ENCODE assay signal across 14 cellular contexts in the genomic region with DNA sequence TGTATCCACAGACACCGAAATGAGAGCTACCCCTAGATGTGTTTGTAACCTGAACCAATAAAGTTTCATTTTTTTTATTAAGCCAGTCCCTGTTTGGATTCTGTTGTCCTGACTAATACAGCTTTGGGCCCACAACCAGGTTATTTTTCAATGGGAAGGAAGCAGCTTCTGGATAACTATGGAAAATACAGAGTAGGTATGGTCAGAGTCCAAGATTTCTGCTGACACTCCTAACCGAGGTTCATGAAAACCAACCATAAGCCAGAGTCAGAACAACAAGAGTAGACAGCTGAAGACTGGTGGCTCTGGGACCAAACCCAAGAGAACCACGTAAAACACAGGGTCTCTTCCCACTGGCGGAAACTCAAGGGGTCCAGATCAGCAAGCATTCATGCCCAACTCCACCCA. TPM values are rescaled to one million over a fixed set of nuclear protein-coding genes. Genes with fewer than 3 reads are reported as not detected.
DNase-seq lines count a peak whose midpoint lies in the region; TF ChIP-seq lines count a peak whose summit lies in the region.
"Had no signal": no experiment of that assay in that cellular context is flagged by ENCODE, and none has a peak within 500 bp of the region (broad histone marks: within the 10 kb centered on the region; RNA-seq: fewer than 3 reads in every experiment).

No MANE protein-coding gene starts in this region.

- BruUV-seq in OCI-LY7 (replicated peaks; lab: Mats Ljungman, UMichigan): no TSS peak

- no peak overlapping the region for H3K14ac ChIP-seq in mesenchymal stem cell (ENCODE audit: low read length in 2 of 2)
- no peak overlapping the region for H3K14ac ChIP-seq in trophoblast cell (ENCODE audit: low read length)

- no peak overlapping the region for H3K4me3 Mint-ChIP-seq in activated T-cell treated with anti-CD3 and anti-CD28 coated beads, Interleukin-2, amount 50 U/mL, for 24 hours
- H3K4me3 Mint-ChIP-seq: GM23338, WTC11 had no signal

- H2AK5ac ChIP-seq in mesenchymal stem cell (ENCODE audit: low read length, severe bottlenecking): no peak overlapping the region
- H2AK5ac ChIP-seq in trophoblast cell (ENCODE audit: low read length): no peak overlapping the region

- H4K8ac ChIP-seq in mesenchymal stem cell (ENCODE audit: low read length) (no peak overlapping the region), trophoblast cell (ENCODE audit: low read depth, low read length) (no peak overlapping the region)

- H2BK15ac ChIP-seq in mesenchymal stem cell (ENCODE audit: low read depth, poor library complexity, severe bottlenecking): no peak overlapping the region

- H3K4me1 ChIP-seq in mesenchymal stem cell (ENCODE audit: control insufficient read depth, insufficient read depth, low read depth, low read length) (peaks cover 3% of the 10 kb centered on the region), tibial artery (peaks cover 0 to 100% (median 94%) of the 10 kb centered on the region in 4 donors), OCI-LY7 (ENCODE audit: insufficient read depth, low read length, poor library complexity, severe bottlenecking) (peaks cover 4% of the 10 kb centered on the region), trophoblast cell (ENCODE audit: control insufficient read depth in 1 of 2, insufficient read depth in 2 of 2, low read length in 2 of 2) (peaks cover 4 to 8% of the 10 kb centered on the region in 2 experiments)

- no peak overlapping the region for H2BK12ac ChIP-seq in mesenchymal stem cell (ENCODE audit: low read length in 2 of 2)
- H2BK12ac ChIP-seq in trophoblast cell (ENCODE audit: low read length): no peak overlapping the region

- peaks cover 11% of the 10 kb centered on the region for H3K79me1 ChIP-seq in mesenchymal stem cell (replicated peaks; ENCODE audit: low read length, poor library complexity, severe bottlenecking)
- H3K79me1 ChIP-seq in trophoblast cell (ENCODE audit: low read length): no peaks in the 10 kb centered on the region

- CTCF ChIA-PET in OCI-LY7 (lab: Charles Lee; ENCODE audit: unreplicated experiment): no interaction called here

- TF ChIP-seq CTCF in coronary artery (IDR thresholded peaks at IDR 0.05) (no peak), tibial artery (IDR thresholded peaks at IDR 0.05) (no peak), OCI-LY7 (conservative IDR thresholded peaks at IDR 0.05; ENCODE audit: low read length) (no peak)

- no peak for DNase-seq in activated T-cell treated with anti-CD3 and anti-CD28 coated beads, Interleukin-2, amount 50 U/mL, for 24 hours
- no peak for DNase-seq in activated T-cell treated with anti-CD3 and anti-CD28 coated beads for 4 hours
- no peak for DNase-seq in coronary artery (ENCODE audit: low spot score)
- peak; percentile 37 for DNase-seq in mesenchymal stem cell
- no peak for DNase-seq in tibial artery
- DNase-seq in OCI-LY7 (ENCODE audit: low spot score): no peak
- no peak for DNase-seq in NAMALWA (ENCODE audit: low spot score)
- no peak for DNase-seq in trophoblast cell
- DNase-seq: ACHN, mammary epithelial cell, NCI-H226, SJCRH30 had no signal

- no peak overlapping the region for H3K18ac ChIP-seq in mesenchymal stem cell (ENCODE audit: low read depth in 1 of 2, low read length in 2 of 2)
- no peak overlapping the region for H3K18ac ChIP-seq in trophoblast cell (ENCODE audit: low read length)

- H4K91ac ChIP-seq in mesenchymal stem cell (ENCODE audit: low read length): no peak overlapping the region
- no peak overlapping the region for H4K91ac ChIP-seq in trophoblast cell (ENCODE audit: low read depth, low read length)

- H3K27me3 ChIP-seq in mesenchymal stem cell (ENCODE audit: control insufficient read depth in 1 of 2, insufficient read depth in 1 of 2, low read length in 2 of 2) (no peaks in the 10 kb centered on the region), tibial artery (no peaks in the 10 kb centered on the region), trophoblast cell (ENCODE audit: insufficient read depth, low read length) (no peaks in the 10 kb centered on the region)
- H3K27me3 ChIP-seq: SJCRH30 had no signal

- H3K27ac Mint-ChIP-seq in activated T-cell treated with anti-CD3 and anti-CD28 coated beads, Interleukin-2, amount 50 U/mL, for 24 hours: peak overlapping the region; percentile 85
- H3K27ac Mint-ChIP-seq: GM23338, WTC11 had no signal

- H3K9me2 ChIP-seq in OCI-LY7 (ENCODE audit: insufficient read depth, low read length): no peaks in the 10 kb centered on the region

- POLR2A ChIA-PET in OCI-LY7 (lab: Charles Lee): no interaction called here

- H3K4me2 ChIP-seq in mesenchymal stem cell (ENCODE audit: low read length, poor library complexity, severe bottlenecking): no peak overlapping the region
- H3K4me2 ChIP-seq in OCI-LY7 (ENCODE audit: low read length): no peak overlapping the region
- H3K4me2 ChIP-seq in trophoblast cell (ENCODE audit: low read length): no peak overlapping the region
- H3K4me2 ChIP-seq: GM23338 had no signal

- H2BK5ac ChIP-seq in mesenchymal stem cell (ENCODE audit: low read depth, low read length, poor library complexity, severe bottlenecking) (no peak overlapping the region), trophoblast cell (ENCODE audit: low read depth, low read length, poor library complexity) (no peak overlapping the region)

- H3K79me2 ChIP-seq in OCI-LY7 (ENCODE audit: insufficient read depth, low read depth, low read length): no peaks in the 10 kb centered on the region
- no peaks in the 10 kb centered on the region for H3K79me2 ChIP-seq in trophoblast cell (ENCODE audit: control insufficient read depth, insufficient read depth, low read length, poor library complexity)

- 91% methylated on average over 4 of the region's 4 CpGs for WGBS in mesenchymal stem cell
- WGBS in trophoblast cell (ENCODE audit: extremely low coverage, insufficient coverage, insufficient read length): no CpG with 5 or more reads among the region's 4 CpGs

- peaks cover 90% of the 10 kb centered on the region for H3K4me1 Mint-ChIP-seq in activated T-cell treated with anti-CD3 and anti-CD28 coated beads, Interleukin-2, amount 50 U/mL, for 24 hours (ENCODE audit: low read depth)

- H3K9me3 ChIP-seq in mesenchymal stem cell (ENCODE audit: control insufficient read depth, low read length) (no peaks in the 10 kb centered on the region), tibial artery (no peaks in the 10 kb centered on the region), OCI-LY7 (ENCODE audit: low read length) (no peaks in the 10 kb centered on the region), trophoblast cell (ENCODE audit: insufficient read depth, low read depth, low read length) (peaks cover 3% of the 10 kb centered on the region)
- H3K9me3 ChIP-seq: SJCRH30 had no signal

- H3K36me3 Mint-ChIP-seq in activated T-cell treated with anti-CD3 and anti-CD28 coated beads, Interleukin-2, amount 50 U/mL, for 24 hours (ENCODE audit: low read depth): peaks cover 12% of the 10 kb centered on the region
- H3K36me3 Mint-ChIP-seq: WTC11 had no signal

- no peaks in the 10 kb centered on the region; the same call in 1 of the 2 replicates for H4K20me1 ChIP-seq in OCI-LY7 (ENCODE audit: insufficient read depth, low read length)

- H3K4ac ChIP-seq in mesenchymal stem cell (ENCODE audit: low read depth in 1 of 2, low read length in 2 of 2) (no peak overlapping the region), trophoblast cell (ENCODE audit: low read depth, low read length) (no peak overlapping the region)

- H3K27me3 Mint-ChIP-seq in activated T-cell treated with anti-CD3 and anti-CD28 coated beads, Interleukin-2, amount 50 U/mL, for 24 hours: no peaks in the 10 kb centered on the region

- H2BK120ac ChIP-seq in mesenchymal stem cell (ENCODE audit: low read depth, low read length): no peak overlapping the region
- H2BK120ac ChIP-seq in trophoblast cell (ENCODE audit: insufficient read depth, low read length, poor library complexity): no peak overlapping the region

- H3K36me3 ChIP-seq in mesenchymal stem cell (ENCODE audit: control insufficient read depth in 1 of 2, insufficient read depth in 2 of 2, low read depth in 1 of 2, low read length in 2 of 2) (peaks cover 0 to 5% of the 10 kb centered on the region in 2 experiments), tibial artery (peaks cover 0 to 8% (median 5%) of the 10 kb centered on the region in 3 donors), OCI-LY7 (ENCODE audit: insufficient read depth, low read length) (no peaks in the 10 kb centered on the region), trophoblast cell (ENCODE audit: control insufficient read depth in 1 of 2, insufficient read depth in 2 of 2, low read length in 2 of 2) (no peaks in the 10 kb centered on the region)
- H3K36me3 ChIP-seq: SJCRH30 had no signal

- no peak overlapping the region for H2AFZ ChIP-seq in mesenchymal stem cell (ENCODE audit: low read depth, low read length)
- H2AFZ ChIP-seq in OCI-LY7 (ENCODE audit: low read length): no peak overlapping the region
- no peak overlapping the region for H2AFZ ChIP-seq in trophoblast cell (ENCODE audit: insufficient read depth, low read length, poor library complexity)
- H2AFZ ChIP-seq: GM23338 had no signal

- intact Hi-C loops in tibial artery (cut with DNase I; ENCODE audit: low total_unique reads): loop anchor here (10.0 kb wide), 1 partner anchor 49 kb away; no protein-coding TSS in a partner anchor
- intact Hi-C loops in OCI-LY7 (cut with micrococcal nuclease; ENCODE audit: unreplicated experiment): no loop called here

- H3K9me3 Mint-ChIP-seq in activated T-cell treated with anti-CD3 and anti-CD28 coated beads, Interleukin-2, amount 50 U/mL, for 24 hours: no peaks in the 10 kb centered on the region
- H3K9me3 Mint-ChIP-seq: GM23338, WTC11 had no signal

- H3K23ac ChIP-seq in mesenchymal stem cell (ENCODE audit: low read length in 2 of 2): no peak overlapping the region
- no peak overlapping the region for H3K23ac ChIP-seq in trophoblast cell (ENCODE audit: low read length)

- no peak overlapping the region for H4K12ac ChIP-seq in trophoblast cell (ENCODE audit: low read depth, low read length)

- H3K27ac ChIP-seq in coronary artery: peak overlapping the region; percentile 57 to 72
- H3K27ac ChIP-seq in mesenchymal stem cell (ENCODE audit: low read length, poor library complexity, severe bottlenecking): no peak overlapping the region
- peak overlapping the region; percentile 69 for H3K27ac ChIP-seq in tibial artery
- no peak overlapping the region for H3K27ac ChIP-seq in OCI-LY7 (ENCODE audit: low read depth, low read length, poor library complexity, severe bottlenecking)
- H3K27ac ChIP-seq in trophoblast cell (ENCODE audit: low read depth, low read length): no peak overlapping the region
- H3K27ac ChIP-seq: SJCRH30 had no signal

- H3K9ac ChIP-seq in mesenchymal stem cell (ENCODE audit: low read length) (peak overlapping the region; percentile 41), trophoblast cell (ENCODE audit: low read length) (no peak overlapping the region)

- peak overlapping the region; percentile 56 for H3K4me3 ChIP-seq in coronary artery
- peak overlapping the region in 1 of 2 experiments; percentile 0 for H3K4me3 ChIP-seq in mesenchymal stem cell (ENCODE audit: insufficient read depth in 1 of 2, low read depth in 1 of 2, low read length in 2 of 2)
- H3K4me3 ChIP-seq in tibial artery: peak overlapping the region; percentile 27 to 34
- H3K4me3 ChIP-seq in OCI-LY7 (ENCODE audit: low read depth, low read length, poor library complexity, severe bottlenecking): no peak overlapping the region
- no peak overlapping the region for H3K4me3 ChIP-seq in trophoblast cell (ENCODE audit: low read depth, low read length)
- H3K4me3 ChIP-seq: GM23338, SJCRH30 had no signal

RNA-seq across cellular contexts. Expression of a gene that starts 10.8 kb away (rescaled TPM):
- 31.5 TPM for polyA plus RNA-seq in mesenchymal stem cell (2013, experiment 1 of 2)
- 32.5 TPM for polyA plus RNA-seq in mesenchymal stem cell (2013, experiment 2 of 2)
- 1.4 and 2.3 TPM in 2 replicates for total RNA-seq in OCI-LY7 (2014; rRNA removed; shearing (Covaris generic))
- 1.9 and 2.3 TPM in 2 replicates for total RNA-seq in OCI-LY7 (2022)
- 0.15 TPM in 2 replicates for polyA plus RNA-seq in trophoblast cell (2013)

Comparison
In these comparisons a context has a peak if more than half of its experiments do, and no peak if none do; other contexts are left out.
1. H3K27ac ChIP-seq: peak in coronary artery (2 of 2) and tibial artery (2 of 2); none in mesenchymal stem cell (single experiment), OCI-LY7 (single experiment) and trophoblast cell (single experiment).
2. H3K4me3 ChIP-seq: peak in coronary artery (single experiment) and tibial artery (2 of 2); none in OCI-LY7 (single experiment) and trophoblast cell (single experiment).